In genomic region chr11:47438721-47439120, GRCh38 we compare ENCODE assay signal across 30 cellular contexts. TPM values are rescaled to one million over a fixed set of nuclear protein-coding genes. Genes with fewer than 3 reads are reported as not detected.
"Had no signal": no experiment of that assay in that cellular context is flagged by ENCODE, and none has a peak within 500 bp of the region (broad histone marks: within the 10 kb centered on the region; RNA-seq: fewer than 3 reads in every experiment).

No MANE protein-coding gene starts in this region.

- H3K36me3 ChIP-seq: brain microvascular endothelial cell, SJSA1 had no signal

- H3K4me3 ChIP-seq: SJSA1 had no signal

- DNase-seq: activated B cell treated with CpG ODN at 0.5 μM for 24 hours; activated CD4-positive, alpha-beta memory T cell treated with anti-CD3 and anti-CD28 coated beads, Interleukin-2, amount 10 ng/mL, durations not matched to agents 7 days and 5 days; activated CD4-positive, alpha-beta T cell treated with anti-CD3 and anti-CD28 coated beads for 48 hours; activated CD4-positive, CD25-positive, alpha-beta regulatory T cell treated with anti-CD3 and anti-CD28 coated beads, Interleukin-2, amount 50 U/mL, for 72 hours; activated CD8-positive, alpha-beta memory T cell treated with anti-CD3 and anti-CD28 coated beads for 24 hours; activated CD8-positive, alpha-beta memory T cell treated with anti-CD3 and anti-CD28 coated beads, Interleukin-2, amount 10 ng/mL, durations not matched to agents 7 days and 5 days; activated CD8-positive, alpha-beta memory T cell treated with anti-CD3 and anti-CD28 coated beads, Interleukin-2, amount 50 U/mL, for 48 hours; activated effector memory CD4-positive, alpha-beta T cell treated with anti-CD3 and anti-CD28 coated beads, Interleukin-2, amount 50 U/mL, for 16 hours; activated naive CD4-positive, alpha-beta T cell; activated naive CD4-positive, alpha-beta T cell treated with anti-CD3 and anti-CD28 coated beads, Interleukin-2, amount 50 U/mL, for 16 hours; activated naive CD8-positive, alpha-beta T cell treated with anti-CD3 and anti-CD28 coated beads for 36 hours; activated T-cell treated with anti-CD3 and anti-CD28 coated beads, Interleukin-2, amount 50 U/mL, for 72 hours; amniotic stem cell; aorta; brain microvascular endothelial cell; central memory CD4-positive, alpha-beta T cell; Karpas-422; KBM-7; NCI-H1105; NCI-H1417 treated with DMSO at 0.1 percent for 48 hours; NCI-H187 treated with DMSO at 0.1 percent for 48 hours; NCI-H2081; NCI-H345; NCI-H524 treated with DMSO at 0.1 percent for 48 hours; SHP77 treated with DMSO at 0.1 percent for 48 hours; SK-N-SH had no signal

- FAIRE-seq: TTC549 had no signal

- H3K27me3 ChIP-seq: brain microvascular endothelial cell, SJSA1 had no signal

- H3K4me1 ChIP-seq: SJSA1 had no signal

- H3K9ac ChIP-seq: SK-N-SH had no signal

- H3K9me3 ChIP-seq: SJSA1, SK-N-SH had no signal

- H3K27ac ChIP-seq: brain microvascular endothelial cell, SJSA1 had no signal

- ATAC-seq: activated CD8-positive, alpha-beta memory T cell treated with anti-CD3 and anti-CD28 coated beads, Interleukin-2, amount 10 ng/mL, durations not matched to agents 7 days and 5 days; activated T-cell treated with anti-CD3 and anti-CD28 coated beads, Interleukin-2, amount 50 U/mL, for 72 hours; activated T-helper 17 cell treated with anti-CD3 and anti-CD28 coated beads, Interleukin-2, amount 50 U/mL, for 72 hours had no signal

- H3K4me2 ChIP-seq: SK-N-SH had no signal

RNA-seq across cellular contexts. Expression of gene RAPSN, which starts 10.2 kb away (rescaled TPM):
- total RNA-seq: RPMI7951 had no signal
